In genomic region chrX:24485976-24486680, GRCh38 we compare ENCODE assay signal across 21 cellular contexts. TPM values are rescaled to one million over a fixed set of nuclear protein-coding genes. Genes with fewer than 3 reads are reported as not detected.
A peak's percentile ranks its signal among the peaks of the same experiment; 100 is the strongest.
DNase-seq lines count a peak whose midpoint lies in the region; ATAC-seq, FAIRE-seq and TF ChIP-seq lines count a peak whose summit lies in the region.
"Had no signal": no experiment of that assay in that cellular context is flagged by ENCODE, and none has a peak within 500 bp of the region (broad histone marks: within the 10 kb centered on the region; RNA-seq: fewer than 3 reads in every experiment).

No MANE protein-coding gene starts in this region.

- H3K4me2 ChIP-seq in A549: peak overlapping the region; percentile 45
- H3K4me2 ChIP-seq: BLaER1 treated with 17β-estradiol and CSF1 and Interleukin-3, amounts not matched to agents 10 nM and 100 nM had no signal

- H3K27ac Mint-ChIP-seq in naive thymus-derived CD4-positive, alpha-beta T cell: peak overlapping the region in 4 of 9 donors; percentile 20 to 70 (median 28)

- no peak for FAIRE-seq in A549 (lab: Jason Lieb, UNC)
- FAIRE-seq: GM12892 had no signal

- peaks cover 0 to 41% (median 27%) of the 10 kb centered on the region in 7 donors for H3K4me1 Mint-ChIP-seq in naive thymus-derived CD4-positive, alpha-beta T cell

- TF ChIP-seq RAD21 in A549 (conservative IDR thresholded peaks at IDR 0.05 in 1 of 2, IDR thresholded peaks at IDR 0.05 in 1 of 2): no peak

- ATAC-seq in A549 (peak; percentile 86 to 88), mucosa of descending colon (peak; percentile 63), HG02588 (IDR thresholded peaks at IDR 0.05; ENCODE audit: unreplicated experiment) (no peak)
- no peak for ATAC-seq in naive thymus-derived CD4-positive, alpha-beta T cell
- ATAC-seq: HCT116, Panc1, SK-N-SH treated with all-trans-retinoic acid at 6 μM for 48 hours had no signal

- H3K4me3 ChIP-seq in A549 (no peak overlapping the region), WERI-Rb-1 (ENCODE audit: low read depth, low read length) (no peak overlapping the region), mucosa of descending colon (no peak overlapping the region)
- no peak overlapping the region for H3K4me3 ChIP-seq in naive thymus-derived CD4-positive, alpha-beta T cell (ENCODE audit: low read length)
- H3K4me3 ChIP-seq: BLaER1 treated with 17β-estradiol and CSF1 and Interleukin-3, amounts not matched to agents 10 nM and 100 nM; GM23248 had no signal

- H3K4me1 ChIP-seq in A549: peaks cover 14% of the 10 kb centered on the region
- H3K4me1 ChIP-seq in mucosa of descending colon (ENCODE audit: low read depth): no peaks in the 10 kb centered on the region
- H3K4me1 ChIP-seq in naive thymus-derived CD4-positive, alpha-beta T cell (ENCODE audit: control insufficient read depth in 2 of 2, insufficient read depth in 2 of 2, low read length in 2 of 2): peaks cover 5 to 11% of the 10 kb centered on the region in 2 donors

- no peak for TF ChIP-seq EP300 in A549 (IDR thresholded peaks at IDR 0.05)

- no peaks in the 10 kb centered on the region for H3K27me3 Mint-ChIP-seq in naive thymus-derived CD4-positive, alpha-beta T cell

- intact Hi-C loops in mucosa of descending colon (cut with DNase I, micrococcal nuclease): no loop called here
- intact Hi-C loops in naive thymus-derived CD4-positive, alpha-beta T cell (cut with micrococcal nuclease): no loop called here

- peaks cover 20% of the 10 kb centered on the region for H3K27me3 ChIP-seq in WERI-Rb-1 (ENCODE audit: insufficient read depth, low read depth, severe bottlenecking)
- no peaks in the 10 kb centered on the region for H3K27me3 ChIP-seq in naive thymus-derived CD4-positive, alpha-beta T cell (ENCODE audit: control insufficient read depth in 2 of 2, insufficient read depth in 2 of 2, low read length in 2 of 2)

- peaks cover 0 to 16% (median 0%) of the 10 kb centered on the region in 5 donors for H3K36me3 Mint-ChIP-seq in naive thymus-derived CD4-positive, alpha-beta T cell

- TF ChIP-seq CTCF in A549 (IDR thresholded peaks at IDR 0.05): no peak
- TF ChIP-seq CTCF in WERI-Rb-1 (IDR thresholded peaks at IDR 0.05; ENCODE audit: low read depth, low read length): no peak
- TF ChIP-seq CTCF in mucosa of descending colon (IDR thresholded peaks at IDR 0.05): no peak

- H3K36me3 ChIP-seq in WERI-Rb-1: no peaks in the 10 kb centered on the region
- H3K36me3 ChIP-seq in mucosa of descending colon (ENCODE audit: low read depth): no peaks in the 10 kb centered on the region
- no peaks in the 10 kb centered on the region for H3K36me3 ChIP-seq in naive thymus-derived CD4-positive, alpha-beta T cell (ENCODE audit: control insufficient read depth in 2 of 3, insufficient read depth in 3 of 3, low read length in 3 of 3)
- H3K36me3 ChIP-seq: BLaER1 treated with 17β-estradiol and CSF1 and Interleukin-3, amounts not matched to agents 10 nM and 100 nM had no signal

- DNase-seq in DMS53 (lab: John Stamatoyannopoulos, UW) (peak; percentile 51), DMS53 treated with DMSO at 0.1 percent for 48 hours (lab: John Stamatoyannopoulos, UW; ENCODE audit: unreplicated experiment) (no peak), A549 (ENCODE audit: low read depth in 1 of 2, low spot score in 1 of 2) (peak; percentile 19 to 26), WERI-Rb-1 (peak; percentile 70), mucosa of descending colon (no peak), NK-92 (lab: John Stamatoyannopoulos, UW; ENCODE audit: unreplicated experiment) (no peak)
- DNase-seq in naive thymus-derived CD4-positive, alpha-beta T cell: no peak
- DNase-seq: DMS 273 treated with DMSO at 0.1 percent for 48 hours, GM23248, NCI-H187 treated with DMSO at 0.1 percent for 48 hours, NCI-H446 treated with DMSO at 0.1 percent for 48 hours, NCI-H748 treated with DMSO at 0.1 percent for 48 hours, SHP77 had no signal

- peaks cover 0 to 3% (median 0%) of the 10 kb centered on the region in 11 donors for H3K9me3 Mint-ChIP-seq in naive thymus-derived CD4-positive, alpha-beta T cell

- H3K27ac ChIP-seq in A549: peak overlapping the region in 1 of 2 experiments; percentile 62; a peak in 3 of 6 replicates
- H3K27ac ChIP-seq in WERI-Rb-1: peak overlapping the region; percentile 57
- no peak overlapping the region for H3K27ac ChIP-seq in naive thymus-derived CD4-positive, alpha-beta T cell (ENCODE audit: low read depth, low read length)
- H3K27ac ChIP-seq: 22Rv1; BLaER1 treated with 17β-estradiol and CSF1 and Interleukin-3, amounts not matched to agents 10 nM and 100 nM; GM23248; HL-60 had no signal

- 47% methylated on average over 9 of the region's 10 CpGs for WGBS in A549 (ENCODE audit: missing lambda C conversion rate)

- no peaks in the 10 kb centered on the region for H3K9me3 ChIP-seq in A549
- no peaks in the 10 kb centered on the region for H3K9me3 ChIP-seq in WERI-Rb-1 (ENCODE audit: severe bottlenecking)
- H3K9me3 ChIP-seq in mucosa of descending colon: no peaks in the 10 kb centered on the region
- no peaks in the 10 kb centered on the region for H3K9me3 ChIP-seq in naive thymus-derived CD4-positive, alpha-beta T cell (ENCODE audit: control insufficient read depth in 2 of 3, low read length in 3 of 3)

- CTCF ChIA-PET in A549 (lab: Yijun Ruan, JAX): interaction anchor here (3.2 kb wide), 1 partner anchor 13 kb away, joined by 14 read pairs; no protein-coding TSS in a partner anchor
- CTCF ChIA-PET in naive thymus-derived CD4-positive, alpha-beta T cell (lab: Charles Lee): interaction anchor here (1.6 kb wide), 1 partner anchor 12 kb away, joined by 5 read pairs; no protein-coding TSS in a partner anchor

- no peak for TF ChIP-seq POLR2A in A549 (IDR thresholded peaks at IDR 0.05; ENCODE audit: low read length)

- H3K4me3 Mint-ChIP-seq in naive thymus-derived CD4-positive, alpha-beta T cell: no peak overlapping the region

- POLR2A ChIA-PET in A549 (lab: Yijun Ruan, JAX): interaction anchor here (1.8 kb wide), 1 partner anchor 21 kb away, joined by 5 read pairs; the partner anchor contains the start of gene PDK3
- POLR2A ChIA-PET in naive thymus-derived CD4-positive, alpha-beta T cell (lab: Charles Lee): interaction anchor here (1.4 kb wide), 1 partner anchor 21 kb away, joined by 3 read pairs; the partner anchor contains the start of gene PDK3

TF ChIP-seq in A549, 52 proteins besides CTCF, POLR2A, EP300 and RAD21:
- no peak for TF ChIP-seq HOXB13 (CRISPR knock-in tag; IDR thresholded peaks at IDR 0.05; ENCODE audit: low read depth)
- TF ChIP-seq HMGXB4 (CRISPR knock-in tag; IDR thresholded peaks at IDR 0.05; ENCODE audit: borderline replicate concordance): no peak
- TF ChIP-seq NFE2L2 (conservative IDR thresholded peaks at IDR 0.05; ENCODE audit: low read length): no peak
- TF ChIP-seq JUN (IDR thresholded peaks at IDR 0.05): no peak

RNA-seq across cellular contexts. Expression of gene PDK3, which starts 21.0 kb away (rescaled TPM):
- polyA plus RNA-seq in A549 (2011; rRNA removed): 14.1 and 18.7 TPM in 2 replicates
- 4.7 and 6.1 TPM in 2 replicates for polyA plus RNA-seq in A549 (2012; cell fraction: cytosol; rRNA removed)
- 2.3 and 4.4 TPM in 2 replicates for polyA plus RNA-seq in A549 (2012; cell fraction: nucleus; rRNA removed)
- 4.8 to 5.7 TPM (median 5.3 TPM) in 3 replicates for polyA plus RNA-seq in A549 (2017; fragmentation: RNase III; extraction: RNeasy Plus Mini Kit Qiagen cat#74134 plus additional on column Dnase treatment)
- 22.8 and 25.4 TPM in 2 replicates for polyA minus RNA-seq in A549 (2011; rRNA and poly(A)+ RNA removed)
- total RNA-seq in mucosa of descending colon: 10 to 100 TPM; 15.7 to 47.1 (median 20.0) TPM
- 10 to 100 TPM; 17.4 to 29.4 (median 28.5) TPM for total RNA-seq in naive thymus-derived CD4-positive, alpha-beta T cell
- 10 to 100 TPM; 40.0 to 44.1 TPM for polyA plus RNA-seq in naive thymus-derived CD4-positive, alpha-beta T cell

Comparison
In these comparisons a context has a peak if more than half of its experiments do, and no peak if none do; other contexts are left out.
1. DNase-seq: peak in DMS53 (single experiment), A549 (2 of 2) and WERI-Rb-1 (single experiment); none in DMS53 treated with DMSO at 0.1 percent for 48 hours (single experiment), mucosa of descending colon (0 of 3), naive thymus-derived CD4-positive, alpha-beta T cell (0 of 9) and NK-92 (single experiment).
2. ATAC-seq: peak in A549 (2 of 2) and mucosa of descending colon (single experiment); none in HG02588 (single experiment) and naive thymus-derived CD4-positive, alpha-beta T cell (single experiment).